Comparison of ENCODE assay signal across 10 cellular contexts in genomic region chr3:197022405-197023231, GRCh38. TPM values are rescaled to one million over a fixed set of nuclear protein-coding genes. Genes with fewer than 3 reads are reported as not detected.
A peak's percentile ranks its signal among the peaks of the same experiment; 100 is the strongest.
DNase-seq lines count a peak whose midpoint lies in the region; ATAC-seq and TF ChIP-seq lines count a peak whose summit lies in the region.
"Had no signal": no experiment of that assay in that cellular context is flagged by ENCODE, and none has a peak within 500 bp of the region (broad histone marks: within the 10 kb centered on the region; RNA-seq: fewer than 3 reads in every experiment).

No MANE protein-coding gene starts in this region.

- in situ Hi-C loops in GM13976 (cut with MboI; ENCODE audit: low sequenced_read_pairs, unreplicated experiment): loop anchor here (25.0 kb wide), 1 partner anchor 165 kb away; no protein-coding TSS in a partner anchor

- no peaks in the 10 kb centered on the region for H3K9me3 ChIP-seq in NT2/D1 (ENCODE audit: insufficient read depth, low read length)
- H3K9me3 ChIP-seq in psoas muscle: no peaks in the 10 kb centered on the region
- H3K9me3 ChIP-seq: ascending aorta had no signal

- no peak overlapping the region for H3K4me3 ChIP-seq in NT2/D1 (ENCODE audit: insufficient read length, low read depth)
- no peak overlapping the region for H3K4me3 ChIP-seq in psoas muscle
- H3K4me3 ChIP-seq: ascending aorta had no signal

- no peak overlapping the region for H3K27ac ChIP-seq in psoas muscle
- H3K27ac ChIP-seq: ascending aorta had no signal

- H3K9me3 Mint-ChIP-seq in naive thymus-derived CD8-positive, alpha-beta T cell: no peaks in the 10 kb centered on the region

- peaks cover 2 to 18% (median 15%) of the 10 kb centered on the region in 4 donors for H3K4me1 Mint-ChIP-seq in naive thymus-derived CD8-positive, alpha-beta T cell

- H3K27ac Mint-ChIP-seq in naive thymus-derived CD8-positive, alpha-beta T cell: peak overlapping the region in 2 of 10 donors; percentile 5 to 44

- POLR2A ChIA-PET in naive thymus-derived CD8-positive, alpha-beta T cell (lab: Charles Lee): interaction anchor here (0.6 to 0.8 kb wide), 2 partner anchors 36 to 683 kb away, joined by 4 to 6 read pairs; no protein-coding TSS in a partner anchor

- H3K4me3 Mint-ChIP-seq in naive thymus-derived CD8-positive, alpha-beta T cell: peak overlapping the region in 7 of 10 donors; percentile 45 to 81 (median 65)

- H3K27me3 Mint-ChIP-seq in naive thymus-derived CD8-positive, alpha-beta T cell: peaks cover 0 to 7% (median 3%) of the 10 kb centered on the region in 5 donors

- peaks cover 0 to 3% (median 0%) of the 10 kb centered on the region in 3 donors for H3K36me3 Mint-ChIP-seq in naive thymus-derived CD8-positive, alpha-beta T cell

- WGBS in psoas muscle, 3 donors: 32 to 46% (median 36%) methylated on average over 20 to 22 of the region's 22 CpGs

- intact Hi-C loops in psoas muscle (cut with DNase I): no loop called here

- peak; percentile 7 for ATAC-seq in GM21367 (IDR thresholded peaks at IDR 0.05; ENCODE audit: unreplicated experiment)
- ATAC-seq in naive thymus-derived CD8-positive, alpha-beta T cell: peak; percentile 34 to 35
- no peak for ATAC-seq in psoas muscle
- no peak for ATAC-seq in GM19328 (IDR thresholded peaks at IDR 0.05; ENCODE audit: unreplicated experiment)

- H3K4me1 ChIP-seq in NT2/D1 (ENCODE audit: insufficient read depth, insufficient read length): peaks cover 16% of the 10 kb centered on the region
- no peaks in the 10 kb centered on the region for H3K4me1 ChIP-seq in psoas muscle
- H3K4me1 ChIP-seq: ascending aorta had no signal

- DNase-seq in GM13976 (ENCODE audit: low spot score) (peak; percentile 36), NT2/D1 (ENCODE audit: low read depth, low spot score) (no peak), psoas muscle (no peak)
- DNase-seq in naive thymus-derived CD8-positive, alpha-beta T cell: no peak
- no peak for DNase-seq in stimulated activated CD4-positive, alpha-beta T cell treated with anti-CD3 and anti-CD28 coated beads, Interleukin-1b, Interleukin-23, amount 100 ng/mL, for 48 hours
- DNase-seq: activated CD4-positive, alpha-beta T cell treated with anti-CD3 and anti-CD28 coated beads for 1 hour; NCI-H146 had no signal

- peaks cover 47% of the 10 kb centered on the region for H3K36me3 ChIP-seq in NT2/D1 (ENCODE audit: insufficient read depth, insufficient read length, low read length)
- no peaks in the 10 kb centered on the region for H3K36me3 ChIP-seq in psoas muscle (ENCODE audit: insufficient read depth in 1 of 2, low read depth in 1 of 2)
- H3K36me3 ChIP-seq: ascending aorta had no signal

- TF ChIP-seq CTCF in GM13976 (IDR thresholded peaks at IDR 0.05; ENCODE audit: borderline replicate concordance, control extremely low read depth, extremely low read depth, insufficient read depth, missing control alignments): no peak
- no peak for TF ChIP-seq CTCF in psoas muscle (IDR thresholded peaks at IDR 0.05)

- peak overlapping the region; percentile 28 for H3K9ac ChIP-seq in NT2/D1 (ENCODE audit: insufficient read length, low read depth)

- H3K27me3 ChIP-seq in NT2/D1 (ENCODE audit: insufficient read depth, insufficient read length) (no peaks in the 10 kb centered on the region), psoas muscle (ENCODE audit: insufficient read depth in 3 of 3, low read length in 2 of 3) (peaks cover 0 to 19% (median 4%) of the 10 kb centered on the region in 3 donors)
- H3K27me3 ChIP-seq: ascending aorta had no signal

RNA-seq across cellular contexts. Expression of gene MELTF, which starts 7.0 kb away (rescaled TPM):
- 1 to 10 TPM in 1 of 2 experiments, under 1 TPM in 1; 0.36 to 1.2 TPM for total RNA-seq in naive thymus-derived CD8-positive, alpha-beta T cell
- under 1 TPM in 1 of 3 donors, not detected in 2; 0.12 TPM for polyA plus RNA-seq in naive thymus-derived CD8-positive, alpha-beta T cell
- under 1 TPM; 0.54 to 0.97 (median 0.72) TPM for total RNA-seq in psoas muscle
- under 1 TPM; 0.23 to 0.55 (median 0.44) TPM for polyA plus RNA-seq in psoas muscle

RNA-seq across cellular contexts. Expression of gene PIGZ, which starts 54.0 kb away (rescaled TPM):
- total RNA-seq in naive thymus-derived CD8-positive, alpha-beta T cell: under 1 TPM; 0.13 to 0.19 TPM
- polyA plus RNA-seq in naive thymus-derived CD8-positive, alpha-beta T cell: under 1 TPM in 2 of 3 donors, not detected in 1; 0.32 to 0.55 TPM
- total RNA-seq in psoas muscle: 1 to 10 TPM; 3.2 to 8.0 (median 4.2) TPM
- 1 to 10 TPM; 2.9 to 3.5 (median 3.4) TPM for polyA plus RNA-seq in psoas muscle

Comparison
In these comparisons a context has a peak if more than half of its experiments do, and no peak if none do; other contexts are left out.
1. ATAC-seq: peak in GM21367 (single experiment) and naive thymus-derived CD8-positive, alpha-beta T cell (2 of 2); none in psoas muscle (0 of 4) and GM19328 (single experiment).